Comparison of ENCODE assay signal across 23 cellular contexts in genomic region chr7:133552079-133552478, GRCh38.
"Had no signal": no experiment of that assay in that cellular context is flagged by ENCODE, and none has a peak within 500 bp of the region (broad histone marks: within the 10 kb centered on the region; RNA-seq: fewer than 3 reads in every experiment).

No MANE protein-coding gene starts in this region.

- H3K27ac ChIP-seq: left ventricle myocardium inferior, ovary, right atrium auricular region, right lobe of liver, skin epidermis, stomach, testis, thyroid gland, transverse colon, upper lobe of left lung had no signal

- FAIRE-seq: islet of Langerhans had no signal

- ATAC-seq: natural killer cell treated with Interleukin-12 subunit alpha and Interleukin-12 subunit beta and Interleukin-15 and Interleukin-18, amount 100 ng/mL, for 72 hours; right lobe of liver; stimulated activated naive B cell treated with anti-CD40 and anti-IgM and Interleukin-4, amounts not matched to agents 10 μg/mL and 1 μg/mL and 100 μg/mL, for 72 hours; stimulated activated naive CD8-positive, alpha-beta T cell treated with anti-CD3 and anti-CD28 coated beads, Interleukin-15, Interleukin-2, amounts not matched to agents 100 U/mL and 50 U/mL, for 24 hours had no signal

- H3K36me3 ChIP-seq: left ventricle myocardium inferior, ovary, right atrium auricular region, right lobe of liver, stomach, thyroid gland, transverse colon, upper lobe of left lung had no signal

- H3K4me1 ChIP-seq: left ventricle myocardium inferior, right atrium auricular region, right lobe of liver, stomach, testis, thyroid gland, transverse colon had no signal

- H3K4me3 ChIP-seq: left ventricle myocardium inferior, lung, ovary, right atrium auricular region, right lobe of liver, skin epidermis, stomach, testis, thyroid gland, transverse colon, upper lobe of left lung had no signal

- H3K9me3 ChIP-seq: left ventricle myocardium inferior, ovary, right atrium auricular region, right lobe of liver, stomach, testis, thyroid gland, transverse colon, upper lobe of left lung had no signal

- H3K27me3 ChIP-seq: ovary, right atrium auricular region, right lobe of liver, stomach, testis, thyroid gland, transverse colon, upper lobe of left lung had no signal

- DNase-seq: hypothalamus; immature natural killer cell; left ventricle myocardium inferior; mesendoderm; naive B cell; ovary; right lobe of liver; stimulated activated CD4-positive, alpha-beta T cell treated with anti-CD3 and anti-CD28 coated beads, Interleukin-12 subunit alpha, Interleukin-12 subunit beta, amount 100 ng/mL, for 4 hours; stimulated activated CD4-positive, alpha-beta T cell treated with anti-CD3 and anti-CD28 coated beads, Interleukin-15, amount 100 ng/mL, for 24 hours; stimulated activated CD4-positive, alpha-beta T cell treated with anti-CD3 and anti-CD28 coated beads, Interleukin-2, amount 100 ng/mL, for 24 hours; stimulated activated CD4-positive, alpha-beta T cell treated with anti-CD3 and anti-CD28 coated beads, Interleukin-4, amount 100 ng/mL, for 1 hour; stimulated activated naive B cell treated with anti-CD40 and anti-IgM and Interleukin-4, amounts not matched to agents 10 μg/mL and 1 μg/mL and 100 μg/mL, for 72 hours; stimulated activated naive CD8-positive, alpha-beta T cell treated with anti-CD3 and anti-CD28 coated beads, Interleukin-15, Interleukin-2, amounts not matched to agents 100 U/mL and 50 U/mL, for 24 hours; stomach; testis; thyroid gland; transverse colon; upper lobe of left lung had no signal
